In genomic region chrX:10016516-10017132, GRCh38 we compare ENCODE assay signal across 8 cellular contexts. TPM values are rescaled to one million over a fixed set of nuclear protein-coding genes. Genes with fewer than 3 reads are reported as not detected.
A peak's percentile ranks its signal among the peaks of the same experiment; 100 is the strongest.
DNase-seq lines count a peak whose midpoint lies in the region; ATAC-seq and TF ChIP-seq lines count a peak whose summit lies in the region.
"Had no signal": no experiment of that assay in that cellular context is flagged by ENCODE, and none has a peak within 500 bp of the region (broad histone marks: within the 10 kb centered on the region; RNA-seq: fewer than 3 reads in every experiment).

No MANE protein-coding gene starts in this region.

- H3K4me3 ChIP-seq in HFF-Myc (replicated peaks; ENCODE audit: low read depth, low read length) (peak overlapping the region; percentile 61), iPS-15b (ENCODE audit: low read depth, low read length) (peak overlapping the region; percentile 50)

- no peak for ATAC-seq in activated T-helper 17 cell treated with anti-CD3 and anti-CD28 coated beads, Interleukin-2, amount 50 U/mL, for 72 hours (replicated peaks)
- ATAC-seq in stimulated activated effector memory CD8-positive, alpha-beta T cell treated with anti-CD3 and anti-CD28 coated beads, Interleukin-12 subunit alpha, Interleukin-12 subunit beta, amount 100 ng/mL, for 72 hours = no peak
- no peak for ATAC-seq in GM19023 (IDR thresholded peaks at IDR 0.05; ENCODE audit: unreplicated experiment)

- peaks cover 13% of the 10 kb centered on the region for H3K4me1 Mint-ChIP-seq in activated T-helper 17 cell treated with anti-CD3 and anti-CD28 coated beads, Interleukin-2, amount 50 U/mL, for 72 hours
- H3K4me1 Mint-ChIP-seq in stimulated activated effector memory CD8-positive, alpha-beta T cell treated with anti-CD3 and anti-CD28 coated beads, Interleukin-12 subunit alpha, Interleukin-12 subunit beta, amount 100 ng/mL, for 72 hours = peaks cover 25% of the 10 kb centered on the region

- no peak overlapping the region for H3K9ac ChIP-seq in iPS-15b (ENCODE audit: low read depth, low read length)

- H3K9me3 Mint-ChIP-seq in activated T-helper 17 cell treated with anti-CD3 and anti-CD28 coated beads, Interleukin-2, amount 50 U/mL, for 72 hours = no peaks in the 10 kb centered on the region
- H3K9me3 Mint-ChIP-seq in stimulated activated effector memory CD8-positive, alpha-beta T cell treated with anti-CD3 and anti-CD28 coated beads, Interleukin-12 subunit alpha, Interleukin-12 subunit beta, amount 100 ng/mL, for 72 hours = no peaks in the 10 kb centered on the region

- peaks cover 2% of the 10 kb centered on the region for H3K27me3 ChIP-seq in iPS-15b (ENCODE audit: control insufficient read depth, insufficient read depth, low read length)

- TF ChIP-seq CTCF in HFF-Myc (IDR thresholded peaks at IDR 0.05; ENCODE audit: low read depth, low read length, missing control alignments) = no peak

- no peaks in the 10 kb centered on the region for H3K36me3 ChIP-seq in iPS-15b (ENCODE audit: control insufficient read depth, insufficient read depth, low read length)

- peak overlapping the region; percentile 67 for H3K4me3 Mint-ChIP-seq in activated T-helper 17 cell treated with anti-CD3 and anti-CD28 coated beads, Interleukin-2, amount 50 U/mL, for 72 hours
- H3K4me3 Mint-ChIP-seq in stimulated activated effector memory CD8-positive, alpha-beta T cell treated with anti-CD3 and anti-CD28 coated beads, Interleukin-12 subunit alpha, Interleukin-12 subunit beta, amount 100 ng/mL, for 72 hours = peak overlapping the region; percentile 74

- peaks cover 5% of the 10 kb centered on the region for H3K27me3 Mint-ChIP-seq in activated T-helper 17 cell treated with anti-CD3 and anti-CD28 coated beads, Interleukin-2, amount 50 U/mL, for 72 hours

- peak overlapping the region; percentile 18 for H3K27ac Mint-ChIP-seq in activated T-helper 17 cell treated with anti-CD3 and anti-CD28 coated beads, Interleukin-2, amount 50 U/mL, for 72 hours
- H3K27ac Mint-ChIP-seq in stimulated activated effector memory CD8-positive, alpha-beta T cell treated with anti-CD3 and anti-CD28 coated beads, Interleukin-12 subunit alpha, Interleukin-12 subunit beta, amount 100 ng/mL, for 72 hours = peak overlapping the region; percentile 55

- H3K4me1 ChIP-seq in iPS-15b (ENCODE audit: control insufficient read depth, insufficient read depth, low read length) = peaks cover 5% of the 10 kb centered on the region

- DNase-seq in HFF-Myc (ENCODE audit: extremely low read depth, low read depth) = no peak
- no peak for DNase-seq in stimulated activated effector memory CD8-positive, alpha-beta T cell treated with anti-CD3 and anti-CD28 coated beads, Interleukin-12 subunit alpha, Interleukin-12 subunit beta, amount 100 ng/mL, for 72 hours (ENCODE audit: low spot score in 2 of 2)
- no peak for DNase-seq in stimulated activated CD4-positive, alpha-beta T cell treated with anti-CD3 and anti-CD28 coated beads, Interleukin-2, amount 100 ng/mL, for 24 hours
- DNase-seq in NCI-H1048 (lab: John Stamatoyannopoulos, UW) = no peak

- peaks cover 14% of the 10 kb centered on the region for H3K36me3 Mint-ChIP-seq in activated T-helper 17 cell treated with anti-CD3 and anti-CD28 coated beads, Interleukin-2, amount 50 U/mL, for 72 hours (ENCODE audit: low read depth)
- peaks cover 11% of the 10 kb centered on the region for H3K36me3 Mint-ChIP-seq in stimulated activated effector memory CD8-positive, alpha-beta T cell treated with anti-CD3 and anti-CD28 coated beads, Interleukin-12 subunit alpha, Interleukin-12 subunit beta, amount 100 ng/mL, for 72 hours

- no peaks in the 10 kb centered on the region for H3K9me3 ChIP-seq in iPS-15b (ENCODE audit: control insufficient read depth, insufficient read depth, low read length)

RNA-seq across cellular contexts. Expression of gene CLDN34, which starts 49.5 kb away (rescaled TPM):
- not detected for total RNA-seq in activated T-helper 17 cell treated with anti-CD3 and anti-CD28 coated beads, Interleukin-2, amount 50 U/mL, for 72 hours
- total RNA-seq: T-helper 2 cell treated with Interferon-gamma antibody and Interleukin-4, amounts not matched to agents 100 ng/mL and 5 ng/mL, for 36 hours had no signal
